ENCODE assay signal across 9 cellular contexts in genomic region chr7:75565129-75565528, GRCh38.
A peak's percentile ranks its signal among the peaks of the same experiment; 100 is the strongest.
DNase-seq lines count a peak whose midpoint lies in the region; ATAC-seq, FAIRE-seq and TF ChIP-seq lines count a peak whose summit lies in the region.
"Had no signal": no experiment of that assay in that cellular context is flagged by ENCODE, and none has a peak within 500 bp of the region (broad histone marks: within the 10 kb centered on the region; RNA-seq: fewer than 3 reads in every experiment).

No MANE protein-coding gene starts in this region.

- DNase-seq in HS-27A (ENCODE audit: low read depth) = peak; percentile 14
- peak; percentile 89 for DNase-seq in bronchial epithelial cell (ENCODE audit: low read depth)
- DNase-seq in lower lobe of right lung = no peak
- DNase-seq in coronary artery (ENCODE audit: low spot score) = no peak
- no peak for DNase-seq in cerebellar cortex (ENCODE audit: low spot score)
- no peak for DNase-seq in NCI-H510A treated with DMSO at 0.1 percent for 48 hours (lab: John Stamatoyannopoulos, UW)
- DNase-seq: left colon had no signal

- no peaks in the 10 kb centered on the region for H3K9me3 ChIP-seq in lower lobe of right lung

- H3K27ac ChIP-seq in 22Rv1 (peak overlapping the region; percentile 52), lower lobe of right lung (peak overlapping the region; percentile 58), coronary artery (peak overlapping the region in 1 of 2 donors; percentile 65)

- TF ChIP-seq CTCF in 22Rv1 (IDR thresholded peaks at IDR 0.05) (no peak), bronchial epithelial cell (IDR thresholded peaks at IDR 0.05; ENCODE audit: insufficient read depth, low read length, severe bottlenecking) (no peak), lower lobe of right lung (IDR thresholded peaks at IDR 0.05) (no peak), coronary artery (IDR thresholded peaks at IDR 0.05) (no peak)

- H3K4me3 ChIP-seq in bronchial epithelial cell (ENCODE audit: low read depth, low read length) (no peak overlapping the region), lower lobe of right lung (no peak overlapping the region), coronary artery (no peak overlapping the region)

- FAIRE-seq in bronchial epithelial cell (lab: Jason Lieb, UNC) = no peak

- peaks cover 3% of the 10 kb centered on the region for H3K36me3 ChIP-seq in bronchial epithelial cell (ENCODE audit: control insufficient read depth, insufficient read depth, low read length)
- peaks cover 98% of the 10 kb centered on the region for H3K36me3 ChIP-seq in lower lobe of right lung

- intact Hi-C loops in lower lobe of right lung (cut with DNase I) = no loop called here

- H3K4me1 ChIP-seq in lower lobe of right lung = peaks cover 14% of the 10 kb centered on the region

- H3K27me3 ChIP-seq in bronchial epithelial cell (ENCODE audit: control insufficient read depth, insufficient read depth, low read length) (no peaks in the 10 kb centered on the region), lower lobe of right lung (ENCODE audit: low read depth) (no peaks in the 10 kb centered on the region)

- ATAC-seq in lower lobe of right lung = peak; percentile 44 to 47
- no peak for ATAC-seq in GM21423 (IDR thresholded peaks at IDR 0.05; ENCODE audit: unreplicated experiment)
- ATAC-seq: left colon had no signal

Comparison
In these comparisons a context has a peak if more than half of its experiments do, and no peak if none do; other contexts are left out.
1. DNase-seq: peak in HS-27A (single experiment) and bronchial epithelial cell (single experiment); none in lower lobe of right lung (single experiment), coronary artery (single experiment), cerebellar cortex (single experiment) and NCI-H510A treated with DMSO at 0.1 percent for 48 hours (single experiment).